ENCODE assay signal across 7 cellular contexts in the genomic region with DNA sequence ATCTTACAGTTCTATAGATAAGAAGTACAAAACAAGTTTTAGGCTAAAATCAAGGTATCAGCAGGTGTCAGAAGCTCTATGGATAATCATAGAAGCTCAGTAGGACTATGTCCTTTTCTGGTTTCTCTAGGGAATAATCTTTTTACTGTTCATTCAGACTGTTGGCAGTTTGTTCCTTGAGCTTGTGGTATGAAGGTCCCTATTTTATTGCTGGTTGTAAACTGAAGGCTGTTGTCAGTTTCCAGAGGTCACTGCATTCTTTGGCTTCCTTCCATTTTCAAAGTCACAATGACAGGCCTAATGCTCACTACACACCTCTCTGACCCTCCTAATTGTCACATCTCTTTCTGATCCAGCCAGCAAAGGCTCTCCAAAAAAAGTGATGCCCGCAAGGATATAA.
"Had no signal": no experiment of that assay in that cellular context is flagged by ENCODE, and none has a peak within 500 bp of the region (broad histone marks: within the 10 kb centered on the region; RNA-seq: fewer than 3 reads in every experiment).

No MANE protein-coding gene starts in this region.

- H3K27ac ChIP-seq: HL-60 had no signal

- H3K4me3 ChIP-seq: GM23338, K562 had no signal

- H3K4me3 Mint-ChIP-seq: GM23338, H9 had no signal

- ATAC-seq: GM23338, HepG2, K562 had no signal

- DNase-seq: H9, HCEC 1CT, IMR-90 had no signal

- H3K27ac Mint-ChIP-seq: GM23338, H9 had no signal
